Comparison of ENCODE assay signal across 12 cellular contexts in genomic region chr1:211697356-211697755, GRCh38. TPM values are rescaled to one million over a fixed set of nuclear protein-coding genes. Genes with fewer than 3 reads are reported as not detected.
A peak's percentile ranks its signal among the peaks of the same experiment; 100 is the strongest.
DNase-seq lines count a peak whose midpoint lies in the region; ATAC-seq and TF ChIP-seq lines count a peak whose summit lies in the region.
"Had no signal": no experiment of that assay in that cellular context is flagged by ENCODE, and none has a peak within 500 bp of the region (broad histone marks: within the 10 kb centered on the region; RNA-seq: fewer than 3 reads in every experiment).

No MANE protein-coding gene starts in this region.

- TF ChIP-seq EP300 in tibial nerve (IDR thresholded peaks at IDR 0.05): no peak

- H3K27me3 Mint-ChIP-seq in T-helper 17 cell (peaks cover 14% of the 10 kb centered on the region), HFFc6 (ENCODE audit: insufficient read depth) (peaks cover 27% of the 10 kb centered on the region)

- H3K27ac Mint-ChIP-seq in T-helper 17 cell (no peak overlapping the region), HFFc6 (no peak overlapping the region)
- H3K27ac Mint-ChIP-seq: brain; natural killer cell treated with Interleukin-12 subunit alpha and Interleukin-12 subunit beta and Interleukin-15 and Interleukin-18, amount 100 ng/mL, for 72 hours had no signal

- H3K4me3 ChIP-seq in tibial nerve: no peak overlapping the region

- H3K9me3 Mint-ChIP-seq in HFFc6: peaks cover 7% of the 10 kb centered on the region; the same call in 1 of the 2 replicates
- H3K9me3 Mint-ChIP-seq: natural killer cell treated with Interleukin-12 subunit alpha and Interleukin-12 subunit beta and Interleukin-15 and Interleukin-18, amount 100 ng/mL, for 72 hours had no signal

- peaks cover 0 to 5% (median 1%) of the 10 kb centered on the region in 4 donors for H3K4me1 ChIP-seq in tibial nerve

- no peak overlapping the region for H3K4me3 Mint-ChIP-seq in T-helper 17 cell
- H3K4me3 Mint-ChIP-seq in HFFc6: no peak overlapping the region
- H3K4me3 Mint-ChIP-seq: brain; natural killer cell treated with Interleukin-12 subunit alpha and Interleukin-12 subunit beta and Interleukin-15 and Interleukin-18, amount 100 ng/mL, for 72 hours had no signal

- DNase-seq in T-helper 17 cell (no peak), anterior cingulate cortex (lab: John Stamatoyannopoulos, UW) (no peak), HFFc6 (no peak), tibial nerve (ENCODE audit: low spot score in 2 of 2) (no peak)
- DNase-seq: activated CD4-positive, CD25-positive, alpha-beta regulatory T cell; NCI-H2029 had no signal

- peak; percentile 74 for ATAC-seq in GM18517 (IDR thresholded peaks at IDR 0.05; ENCODE audit: unreplicated experiment)
- peak; percentile 68 for ATAC-seq in GM21526 (IDR thresholded peaks at IDR 0.05; ENCODE audit: low FRiP score, unreplicated experiment)
- ATAC-seq in HG03342 (IDR thresholded peaks at IDR 0.05; ENCODE audit: unreplicated experiment): peak; percentile 83
- ATAC-seq in T-helper 17 cell: peak; percentile 20
- no peak for ATAC-seq in SK-N-SH treated with all-trans-retinoic acid at 6 μM for 48 hours

- H3K9me3 ChIP-seq in T-helper 17 cell (ENCODE audit: control insufficient read depth, low read length, poor library complexity, severe bottlenecking): no peaks in the 10 kb centered on the region
- H3K9me3 ChIP-seq in tibial nerve: no peaks in the 10 kb centered on the region

- H3K36me3 Mint-ChIP-seq in T-helper 17 cell (ENCODE audit: low read depth) (no peaks in the 10 kb centered on the region), HFFc6 (ENCODE audit: low read depth) (no peaks in the 10 kb centered on the region)
- H3K36me3 Mint-ChIP-seq: brain; natural killer cell treated with Interleukin-12 subunit alpha and Interleukin-12 subunit beta and Interleukin-15 and Interleukin-18, amount 100 ng/mL, for 72 hours had no signal

- H3K27ac ChIP-seq in tibial nerve: no peak overlapping the region

- H3K4me1 Mint-ChIP-seq in T-helper 17 cell (peaks cover 8% of the 10 kb centered on the region), HFFc6 (ENCODE audit: low read depth) (no peaks in the 10 kb centered on the region)

- peaks cover 0 to 3% of the 10 kb centered on the region in 2 donors for H3K27me3 ChIP-seq in tibial nerve

- TF ChIP-seq CTCF in HFFc6 (IDR thresholded peaks at IDR 0.05): no peak
- no peak for TF ChIP-seq CTCF in tibial nerve (IDR thresholded peaks at IDR 0.05)

- H3K36me3 ChIP-seq in tibial nerve: no peaks in the 10 kb centered on the region

- WGBS in tibial nerve, 2 donors: 70 to 100% methylated on average over 1 of the region's 1 CpG

- TF ChIP-seq POLR2A in tibial nerve (IDR thresholded peaks at IDR 0.05): no peak

TF ChIP-seq in SK-N-SH treated with all-trans-retinoic acid at 6 μM for 48 hours, 23 proteins besides CTCF, POLR2A, EP300 and RAD21:
- TF ChIP-seq PATZ1 (CRISPR knock-in tag; IDR thresholded peaks at IDR 0.05; ENCODE audit: borderline replicate concordance): no peak
- TF ChIP-seq ZFP30 (CRISPR knock-in tag; IDR thresholded peaks at IDR 0.05): no peak
- no peak for TF ChIP-seq POU6F1 (CRISPR knock-in tag; IDR thresholded peaks at IDR 0.05; ENCODE audit: borderline replicate concordance, low read depth)
- TF ChIP-seq ARNTL (CRISPR knock-in tag; IDR thresholded peaks at IDR 0.05; ENCODE audit: borderline replicate concordance, low read depth): no peak
- TF ChIP-seq SNAI2 (CRISPR knock-in tag; IDR thresholded peaks at IDR 0.05): no peak
- TF ChIP-seq CSDC2 (CRISPR knock-in tag; IDR thresholded peaks at IDR 0.05): no peak
- no peak for TF ChIP-seq TSHZ2 (CRISPR knock-in tag; IDR thresholded peaks at IDR 0.05)
- no peak for TF ChIP-seq CREB5 (CRISPR knock-in tag; IDR thresholded peaks at IDR 0.05; ENCODE audit: low read depth)
- no peak for TF ChIP-seq GLIS3 (CRISPR knock-in tag; IDR thresholded peaks at IDR 0.05)
- TF ChIP-seq CSRNP3 (CRISPR knock-in tag; IDR thresholded peaks at IDR 0.05): no peak
- TF ChIP-seq PPARA (CRISPR knock-in tag; IDR thresholded peaks at IDR 0.05; ENCODE audit: borderline replicate concordance): no peak
- no peak for TF ChIP-seq TOX (CRISPR knock-in tag; IDR thresholded peaks at IDR 0.05; ENCODE audit: borderline replicate concordance)

RNA-seq across cellular contexts. Expression of gene NEK2, which starts 21.9 kb away (rescaled TPM):
- 1 to 10 TPM in 1 of 2 donors, under 1 TPM in 1; 0.32 to 1.6 TPM for total RNA-seq in T-helper 17 cell
- 10 to 100 TPM; 10.2 to 28.6 (median 26.8) TPM for total RNA-seq in HFFc6 (2021; fragmentation: NEBNext Ultra II Directional; extraction: Animal tissue kit (Norgen Biotek cat#: 25700))
- 1 to 10 TPM in 2 of 4 donors, not detected in 2; 1.8 to 2.0 TPM for total RNA-seq in tibial nerve
